In the genomic region with DNA sequence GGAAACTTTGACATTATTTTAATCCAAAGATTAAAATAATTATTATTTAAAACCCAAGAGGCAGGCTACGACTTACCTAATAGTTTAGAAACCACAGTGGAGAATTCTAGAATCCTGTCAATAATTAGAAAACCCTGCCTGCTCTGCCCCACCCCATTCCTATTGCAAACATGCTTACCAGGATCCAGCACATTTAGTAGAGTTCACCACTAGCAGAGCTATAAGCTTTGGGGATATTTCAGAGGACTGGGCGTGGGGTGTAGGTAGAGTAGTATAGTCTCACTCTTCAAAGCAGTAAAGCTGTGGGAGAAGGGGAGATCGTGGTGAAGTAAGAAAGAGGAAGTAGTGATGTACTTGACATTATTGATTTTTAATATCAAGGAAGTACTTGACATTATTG, we compare ENCODE assay signal across 8 cellular contexts.
"Had no signal": no experiment of that assay in that cellular context is flagged by ENCODE, and none has a peak within 500 bp of the region (broad histone marks: within the 10 kb centered on the region; RNA-seq: fewer than 3 reads in every experiment).

No MANE protein-coding gene starts in this region.

- H3K27ac Mint-ChIP-seq: IgD-negative memory B cell had no signal

- DNase-seq: GM23248, GOT3, H7, KBM-7 had no signal

- H3K4me3 ChIP-seq: GM23248, HAP-1 had no signal

- H3K36me3 Mint-ChIP-seq: IgD-negative memory B cell had no signal

- H3K4me1 ChIP-seq: HAP-1 had no signal

- H3K9me3 ChIP-seq: HAP-1 had no signal

- ATAC-seq: HepG2 had no signal

- H3K36me3 ChIP-seq: HAP-1 had no signal

- H3K4me3 Mint-ChIP-seq: IgD-negative memory B cell had no signal

- H3K27ac ChIP-seq: GM23248, HL-60 had no signal
